Comparison of ENCODE assay signal across 11 cellular contexts in the genomic region with DNA sequence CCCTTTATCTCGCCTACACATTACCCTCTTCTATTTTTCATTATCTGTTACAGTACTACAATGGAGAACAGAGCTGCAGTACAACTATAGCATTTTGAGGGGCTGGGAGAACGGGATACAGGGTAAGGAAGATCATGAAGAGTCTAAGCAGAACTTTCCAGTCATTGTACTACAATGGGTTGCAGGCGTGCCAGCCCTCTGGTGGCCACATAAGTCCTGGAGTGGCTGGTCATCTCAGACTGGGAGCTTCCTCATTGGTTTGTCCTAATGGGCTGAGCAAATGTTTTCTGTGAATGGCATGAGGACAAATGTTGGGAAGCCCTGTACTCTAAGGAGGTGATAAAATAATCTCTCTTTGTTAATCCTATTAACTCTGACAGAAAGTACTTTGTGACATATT. TPM values are rescaled to one million over a fixed set of nuclear protein-coding genes. Genes with fewer than 3 reads are reported as not detected.
DNase-seq lines count a peak whose midpoint lies in the region; FAIRE-seq and TF ChIP-seq lines count a peak whose summit lies in the region.
"Had no signal": no experiment of that assay in that cellular context is flagged by ENCODE, and none has a peak within 500 bp of the region (broad histone marks: within the 10 kb centered on the region; RNA-seq: fewer than 3 reads in every experiment).

No MANE protein-coding gene starts in this region.

- no peaks in the 10 kb centered on the region for H3K27me3 ChIP-seq in endodermal cell (ENCODE audit: control insufficient read depth, insufficient read depth, low read length, poor library complexity, severe bottlenecking)
- H3K27me3 ChIP-seq in small intestine (ENCODE audit: control insufficient read depth in 2 of 2, insufficient read depth in 2 of 2, low read length in 2 of 2): no peaks in the 10 kb centered on the region
- no peaks in the 10 kb centered on the region for H3K27me3 ChIP-seq in vagina

- FAIRE-seq in small intestine (lab: Jason Lieb, UNC): no peak
- FAIRE-seq: colon had no signal

- WGBS in endodermal cell (ENCODE audit: insufficient coverage in 1 of 2, insufficient read length in 1 of 2), 2 experiments: 69 to 71% methylated on average over 2 to 3 of the region's 3 CpGs
- 72 to 79% (median 75%) methylated on average over 3 of the region's 3 CpGs for WGBS in small intestine, 3 donors

- H3K36me3 ChIP-seq in endodermal cell (ENCODE audit: control insufficient read depth, insufficient read depth, low read length) (no peaks in the 10 kb centered on the region), small intestine (ENCODE audit: control insufficient read depth in 2 of 2, insufficient read depth in 2 of 2, low read length in 2 of 2) (no peaks in the 10 kb centered on the region), vagina (no peaks in the 10 kb centered on the region)

- H3K4me3 ChIP-seq in endodermal cell (ENCODE audit: low read length): no peak overlapping the region
- no peak overlapping the region for H3K4me3 ChIP-seq in small intestine (ENCODE audit: low read depth in 1 of 2, low read length in 2 of 2)
- no peak overlapping the region for H3K4me3 ChIP-seq in vagina

- no peak for TF ChIP-seq POLR2A in vagina (IDR thresholded peaks at IDR 0.05)

- intact Hi-C loops in vagina (cut with DNase I): no loop called here

- H3K9ac ChIP-seq in endodermal cell (ENCODE audit: extremely low read depth, low read length, poor library complexity, severe bottlenecking): no peak overlapping the region

- H3K27me3 Mint-ChIP-seq in endodermal cell (ENCODE audit: insufficient read depth): no peaks in the 10 kb centered on the region

- H3K36me3 Mint-ChIP-seq in endodermal cell (ENCODE audit: low read depth): peaks cover 4% of the 10 kb centered on the region

- H3K9me3 ChIP-seq in endodermal cell (ENCODE audit: control insufficient read depth, low read length): no peaks in the 10 kb centered on the region
- H3K9me3 ChIP-seq in small intestine (ENCODE audit: control insufficient read depth, low read depth): no peaks in the 10 kb centered on the region
- H3K9me3 ChIP-seq in vagina: no peaks in the 10 kb centered on the region

- H3K27ac ChIP-seq in endodermal cell (ENCODE audit: low read depth, low read length) (no peak overlapping the region), small intestine (ENCODE audit: low read depth in 1 of 2, low read length in 1 of 2) (no peak overlapping the region), vagina (no peak overlapping the region)

- H3K9me3 Mint-ChIP-seq in endodermal cell: no peaks in the 10 kb centered on the region

- H3K4me1 ChIP-seq in endodermal cell (ENCODE audit: control insufficient read depth, insufficient read depth, low read length) (no peaks in the 10 kb centered on the region), small intestine (ENCODE audit: control insufficient read depth in 2 of 2, insufficient read depth in 1 of 2, low read depth in 1 of 2, low read length in 1 of 2) (no peaks in the 10 kb centered on the region), vagina (no peaks in the 10 kb centered on the region)

- H3K4me1 Mint-ChIP-seq in endodermal cell: no peaks in the 10 kb centered on the region

- DNase-seq in NCI-H510A (lab: John Stamatoyannopoulos, UW) (peak; percentile 11), NCI-H510A treated with DMSO at 0.1 percent for 48 hours (lab: John Stamatoyannopoulos, UW) (no peak), NCI-H226 (peak; percentile 18), endodermal cell (peak; percentile 78), small intestine (peak; percentile 45), T-helper 9 cell (no peak), DMS79 treated with DMSO at 0.1 percent for 48 hours (lab: John Stamatoyannopoulos, UW) (no peak), vagina (ENCODE audit: extremely low spot score in 2 of 2) (no peak)
- DNase-seq: CD4-positive, CD25-positive, alpha-beta regulatory T cell; NCI-H1694 treated with DMSO at 0.1 percent for 48 hours had no signal

- TF ChIP-seq CTCF in endodermal cell (conservative IDR thresholded peaks at IDR 0.05) (peak; percentile 87), vagina (IDR thresholded peaks at IDR 0.05) (no peak)

- H3K27ac Mint-ChIP-seq in endodermal cell: no peak overlapping the region
- H3K27ac Mint-ChIP-seq: CD4-positive, CD25-positive, alpha-beta regulatory T cell had no signal

- H3K4me3 Mint-ChIP-seq in endodermal cell: no peak overlapping the region
- H3K4me3 Mint-ChIP-seq: CD4-positive, CD25-positive, alpha-beta regulatory T cell had no signal

RNA-seq across cellular contexts. Expression of a gene that starts 33.0 kb away (rescaled TPM):
- 10 to 100 TPM; 40.3 to 59.6 TPM for total RNA-seq in endodermal cell
- 64.6 TPM for polyA plus RNA-seq in endodermal cell (2013, experiment 1 of 2)
- polyA plus RNA-seq in endodermal cell (2013, experiment 2 of 2): 62.1 TPM
- polyA plus RNA-seq in small intestine: 10 to 100 TPM; 11.0 to 19.7 (median 11.1) TPM
- 36.1 TPM for total RNA-seq in vagina

Comparison
In these comparisons a context has a peak if more than half of its experiments do, and no peak if none do; other contexts are left out.
1. DNase-seq: peak in NCI-H510A (single experiment), NCI-H226 (single experiment), endodermal cell (single experiment) and small intestine (single experiment); none in NCI-H510A treated with DMSO at 0.1 percent for 48 hours (single experiment), T-helper 9 cell (single experiment), DMS79 treated with DMSO at 0.1 percent for 48 hours (single experiment) and vagina (0 of 2).